1 cellular context compared by ENCODE assay signal in the genomic region with DNA sequence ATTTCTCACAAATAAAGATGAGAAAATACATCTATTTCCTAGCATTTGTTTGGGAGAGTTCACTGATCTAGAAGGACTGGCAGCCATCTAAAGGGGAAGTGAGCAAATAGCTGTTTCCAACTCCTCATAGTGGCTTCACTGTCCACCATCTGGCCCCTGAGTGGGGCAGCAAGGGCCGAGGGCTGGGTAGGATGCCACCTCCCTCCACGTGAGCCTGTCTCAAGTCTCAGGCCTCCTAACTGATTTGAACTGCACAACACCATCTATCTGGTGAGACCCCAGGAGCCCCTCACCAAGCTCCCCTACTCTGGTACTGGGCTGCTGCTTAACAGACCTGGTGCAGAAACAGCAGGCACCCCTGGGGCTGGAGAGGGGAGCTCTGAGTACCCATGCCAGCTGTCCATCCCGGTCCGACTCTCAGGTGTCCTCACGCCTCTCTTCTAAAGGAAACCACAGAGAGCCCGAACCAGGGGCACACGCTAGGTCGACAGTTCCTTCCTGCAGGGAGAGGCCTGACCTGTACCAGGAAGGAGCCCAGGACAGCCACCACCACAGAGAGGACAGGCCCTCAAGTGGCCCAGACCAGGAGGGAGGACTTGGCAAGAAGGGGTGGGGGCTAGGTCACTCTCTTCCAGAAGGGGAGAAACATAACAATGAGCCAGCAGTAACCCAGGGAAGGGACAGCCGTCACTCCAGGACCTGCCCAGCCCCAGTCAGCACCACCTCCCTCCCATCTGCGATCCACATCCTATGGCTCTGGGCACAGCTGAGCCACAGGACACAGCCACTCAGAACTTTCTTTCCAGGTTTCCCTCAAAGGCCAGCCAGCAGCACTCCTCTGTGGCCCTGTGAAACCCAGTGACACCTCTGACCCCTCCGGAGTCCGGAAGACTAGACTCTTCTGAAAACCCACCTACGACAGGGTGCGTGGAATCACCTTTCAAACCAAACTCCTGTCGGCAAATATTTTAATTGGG.
TF ChIP-seq lines count a peak whose summit lies in the region.

No MANE protein-coding gene starts in this region.

TF ChIP-seq in IMR-90, 13 proteins besides CTCF, POLR2A, EP300 and RAD21:
- TF ChIP-seq RFX5 (IDR thresholded peaks at IDR 0.05; ENCODE audit: low read depth, low read length), result no peak
- TF ChIP-seq FOS (IDR thresholded peaks at IDR 0.05; ENCODE audit: low read depth, low read length), result no peak
- TF ChIP-seq BHLHE40 (IDR thresholded peaks at IDR 0.05; ENCODE audit: low read depth, low read length), result no peak
- TF ChIP-seq MAFK (IDR thresholded peaks at IDR 0.05; ENCODE audit: low read depth, low read length), result no peak
- TF ChIP-seq MXI1 (IDR thresholded peaks at IDR 0.05; ENCODE audit: borderline replicate concordance, low read depth, low read length), result no peak
- TF ChIP-seq, protein P1, sequence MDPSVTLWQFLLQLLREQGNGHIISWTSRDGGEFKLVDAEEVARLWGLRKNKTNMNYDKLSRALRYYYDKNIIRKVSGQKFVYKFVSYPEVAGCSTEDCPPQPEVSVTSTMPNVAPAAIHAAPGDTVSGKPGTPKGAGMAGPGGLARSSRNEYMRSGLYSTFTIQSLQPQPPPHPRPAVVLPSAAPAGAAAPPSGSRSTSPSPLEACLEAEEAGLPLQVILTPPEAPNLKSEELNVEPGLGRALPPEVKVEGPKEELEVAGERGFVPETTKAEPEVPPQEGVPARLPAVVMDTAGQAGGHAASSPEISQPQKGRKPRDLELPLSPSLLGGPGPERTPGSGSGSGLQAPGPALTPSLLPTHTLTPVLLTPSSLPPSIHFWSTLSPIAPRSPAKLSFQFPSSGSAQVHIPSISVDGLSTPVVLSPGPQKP (IDR thresholded peaks at IDR 0.05; ENCODE audit: borderline replicate concordance, low read depth, low read length), result no peak
- TF ChIP-seq MAZ (IDR thresholded peaks at IDR 0.05; ENCODE audit: borderline replicate concordance, low read depth, low read length), result no peak
- TF ChIP-seq NFE2L2 (IDR thresholded peaks at IDR 0.05; ENCODE audit: low read depth, low read length), result no peak
- no peak for TF ChIP-seq CEBPB (IDR thresholded peaks at IDR 0.05; ENCODE audit: low read depth, low read length)
- no peak for TF ChIP-seq SMC3 (IDR thresholded peaks at IDR 0.05; ENCODE audit: low read depth, low read length)
- no peak for TF ChIP-seq USF2 (IDR thresholded peaks at IDR 0.05; ENCODE audit: low read depth, low read length)
- no peak for TF ChIP-seq CHD1 (IDR thresholded peaks at IDR 0.05; ENCODE audit: low read depth, low read length)
- no peak for TF ChIP-seq RCOR1 (IDR thresholded peaks at IDR 0.05; ENCODE audit: insufficient replicate concordance, low read length)
